Comparison of ENCODE assay signal across 28 cellular contexts in the genomic region with DNA sequence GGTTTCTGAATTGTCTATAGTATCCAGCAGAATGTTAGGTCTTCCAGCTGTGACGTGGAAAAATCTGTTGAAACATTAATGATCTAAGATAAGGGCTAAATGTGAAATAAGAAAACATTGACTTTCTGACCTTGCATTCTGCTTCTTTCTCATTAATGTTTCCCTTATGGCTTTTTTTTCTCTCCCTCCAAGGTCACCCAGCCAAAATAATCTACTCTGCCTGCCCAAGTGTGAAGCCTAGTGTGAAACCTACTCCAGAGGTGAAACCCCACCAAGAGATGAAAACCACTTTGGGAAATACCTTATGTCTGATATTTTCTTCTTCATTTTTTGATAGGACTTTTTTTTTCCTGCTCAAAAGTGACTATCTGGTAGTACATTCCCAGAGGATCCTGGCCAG.
"Had no signal": no experiment of that assay in that cellular context is flagged by ENCODE, and none has a peak within 500 bp of the region (broad histone marks: within the 10 kb centered on the region; RNA-seq: fewer than 3 reads in every experiment).

No MANE protein-coding gene starts in this region.

- H3K9me3 ChIP-seq: left lung, lower lobe of right lung, ovary, suprapubic skin, thoracic aorta, tibial artery, upper lobe of right lung had no signal

- H3K36me3 ChIP-seq: left lung, lower lobe of right lung, ovary, suprapubic skin, thoracic aorta, tibial artery, upper lobe of right lung had no signal

- H3K27me3 Mint-ChIP-seq: progenitor cell of endocrine pancreas had no signal

- H3K4me3 ChIP-seq: left lung, lower lobe of right lung, ovary, skin epidermis, suprapubic skin, thoracic aorta, tibial artery, upper lobe of right lung had no signal

- FAIRE-seq: islet of Langerhans, kidney, urothelium cell line had no signal

- DNase-seq: hypothalamus; immature natural killer cell; kidney; left colon; left lung; lower lobe of right lung; mammary epithelial cell; mesenchymal stem cell; naive thymus-derived CD8-positive, alpha-beta T cell; ovary; retina; right cardiac atrium; stimulated activated CD4-positive, alpha-beta T cell treated with anti-CD3 and anti-CD28 coated beads, Interleukin-12 subunit alpha, Interleukin-12 subunit beta, amount 100 ng/mL, for 4 hours; stimulated activated CD4-positive, alpha-beta T cell treated with anti-CD3 and anti-CD28 coated beads, Interleukin-15, amount 100 ng/mL, for 24 hours; stimulated activated CD4-positive, alpha-beta T cell treated with anti-CD3 and anti-CD28 coated beads, Interleukin-2, amount 100 ng/mL, for 24 hours; stimulated activated CD4-positive, alpha-beta T cell treated with anti-CD3 and anti-CD28 coated beads, Interleukin-4, amount 100 ng/mL, for 1 hour; stimulated activated naive CD4-positive, alpha-beta T cell; tibial artery; trophoblast cell; upper lobe of right lung had no signal

- H3K27me3 ChIP-seq: left lung, ovary, suprapubic skin, tibial artery, upper lobe of right lung had no signal

- ATAC-seq: left colon; left lung; lower lobe of right lung; naive thymus-derived CD8-positive, alpha-beta T cell; right cardiac atrium; sciatic nerve; upper lobe of right lung had no signal

- H3K27ac ChIP-seq: left lung, lower lobe of right lung, ovary, skin epidermis, suprapubic skin, thoracic aorta, tibial artery, upper lobe of right lung had no signal

- H3K36me3 Mint-ChIP-seq: immature natural killer cell had no signal

- H3K4me3 Mint-ChIP-seq: naive thymus-derived CD8-positive, alpha-beta T cell; stimulated activated naive CD8-positive, alpha-beta T cell treated with anti-CD3 and anti-CD28 coated beads, Interleukin-15, Interleukin-2, amounts not matched to agents 100 ng/mL and 50 ng/mL, for 24 hours had no signal

- H3K27ac Mint-ChIP-seq: immature natural killer cell; naive thymus-derived CD8-positive, alpha-beta T cell; progenitor cell of endocrine pancreas; stimulated activated naive CD8-positive, alpha-beta T cell treated with anti-CD3 and anti-CD28 coated beads, Interleukin-15, Interleukin-2, amounts not matched to agents 100 ng/mL and 50 ng/mL, for 24 hours had no signal
